In the genomic region with DNA sequence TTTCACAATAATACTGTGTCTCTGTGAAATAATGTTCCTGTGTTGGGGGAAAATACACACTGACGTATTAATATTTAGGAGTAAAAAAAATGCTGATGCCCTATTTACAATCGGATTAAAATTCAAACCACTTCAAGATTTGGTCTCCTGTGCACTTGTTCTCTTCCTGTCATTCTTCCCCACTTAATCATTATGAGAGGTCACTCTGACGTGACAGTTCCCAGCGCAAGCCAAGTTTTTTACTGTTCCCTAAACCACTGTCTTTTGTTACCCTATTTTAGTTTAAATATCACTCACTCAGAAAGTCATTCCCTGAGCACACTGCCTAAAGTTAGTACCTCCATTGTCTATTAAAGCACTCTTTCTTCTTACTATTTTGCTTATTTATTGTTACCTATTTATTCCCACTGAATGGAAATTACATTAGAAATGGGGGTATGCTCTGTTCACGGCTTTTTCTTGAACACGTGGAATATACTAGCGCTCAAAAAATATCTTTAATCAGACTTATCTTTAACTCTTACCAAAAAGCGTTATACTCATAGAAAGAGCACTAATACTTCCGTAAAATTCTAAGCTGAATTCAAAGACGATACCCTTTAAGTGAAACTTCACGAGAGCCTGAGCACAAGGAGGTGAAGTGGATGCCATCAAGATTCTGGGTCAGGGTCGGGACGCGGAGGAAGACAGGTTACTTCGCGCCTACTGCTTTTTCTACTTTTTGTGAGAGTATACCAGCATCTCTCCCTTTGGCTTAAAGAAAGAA, we compare ENCODE assay signal across 8 cellular contexts. TPM values are rescaled to one million over a fixed set of nuclear protein-coding genes. Genes with fewer than 3 reads are reported as not detected.
A peak's percentile ranks its signal among the peaks of the same experiment; 100 is the strongest.
DNase-seq lines count a peak whose midpoint lies in the region; ATAC-seq, FAIRE-seq and TF ChIP-seq lines count a peak whose summit lies in the region.

No MANE protein-coding gene starts in this region.

- H3K9me3 ChIP-seq in BLaER1, result no peaks in the 10 kb centered on the region
- H3K9me3 ChIP-seq in K562 (replicated peaks; ENCODE audit: control insufficient read depth, insufficient read depth, low read depth, low read length), result no peaks in the 10 kb centered on the region
- no peaks in the 10 kb centered on the region for H3K9me3 ChIP-seq in suprapubic skin

- in situ Hi-C loops in K562 (cut with MboI), result no loop called here

- H3K4me1 ChIP-seq in BLaER1 (peaks cover 40% of the 10 kb centered on the region), K562 (replicated peaks in 1 of 2; ENCODE audit: control insufficient read depth in 2 of 2, insufficient read depth in 2 of 2, low read length in 2 of 2) (peaks cover 0 to 11% of the 10 kb centered on the region in 2 experiments; a peak in 3 of 5 replicates), suprapubic skin (peaks cover 31% of the 10 kb centered on the region)

- H3K4me3 ChIP-seq in BLaER1 (peak overlapping the region; percentile 95), K562 (peak overlapping the region; percentile 66), suprapubic skin (peak overlapping the region; percentile 81)

- peaks cover 20% of the 10 kb centered on the region for H3K36me3 ChIP-seq in BLaER1
- peaks cover 21% of the 10 kb centered on the region for H3K36me3 ChIP-seq in K562 (ENCODE audit: control insufficient read depth, insufficient read depth, low read length)
- H3K36me3 ChIP-seq in suprapubic skin, result no peaks in the 10 kb centered on the region

- H3K9ac ChIP-seq in BLaER1 (peak overlapping the region; percentile 98), K562 (ENCODE audit: insufficient read depth in 1 of 2, low read depth in 2 of 2, low read length in 2 of 2) (peak overlapping the region; percentile 88 to 90)

- no peak for FAIRE-seq in K562 (lab: Jason Lieb, UNC)

- TF ChIP-seq POLR2A in K562 (conservative IDR thresholded peaks at IDR 0.05) (no peak), suprapubic skin (IDR thresholded peaks at IDR 0.05) (no peak)

- no peak for TF ChIP-seq RAD21 in K562 (CRISPR knock-in tag; conservative IDR thresholded peaks at IDR 0.05 in 1 of 2, IDR thresholded peaks at IDR 0.05 in 1 of 2)

- ATAC-seq in GM18873 (IDR thresholded peaks at IDR 0.05; ENCODE audit: low FRiP score, unreplicated experiment) (peak; percentile 34), HG03103 (IDR thresholded peaks at IDR 0.05; ENCODE audit: low read depth, unreplicated experiment) (peak; percentile 33), K562 (peak; percentile 47)

- DNase-seq in NCI-H748 (lab: John Stamatoyannopoulos, UW; ENCODE audit: unreplicated experiment), result peak; percentile 30
- DNase-seq in K562 (ENCODE audit: extremely low read depth in 1 of 4, low spot score in 3 of 4), result peak in 2 of 4 experiments; percentile 33 to 56
- DNase-seq in suprapubic skin (ENCODE audit: low spot score in 2 of 2), result no peak
- DNase-seq in activated CD4-positive, alpha-beta T cell treated with anti-CD3 and anti-CD28 coated beads, Interleukin-2, amount 50 U/mL, for 4 hours, result no peak

- intact Hi-C loops in K562 (cut with micrococcal nuclease), result loop anchor here (2.0 to 5.0 kb wide), 3 partner anchors 43 to 183 kb away; a partner anchor contains a TSS

- no peaks in the 10 kb centered on the region for H3K27me3 ChIP-seq in BLaER1
- H3K27me3 ChIP-seq in K562 (ENCODE audit: control insufficient read depth in 2 of 2, insufficient read depth in 2 of 2, low read length in 2 of 2), result no peaks in the 10 kb centered on the region
- no peaks in the 10 kb centered on the region for H3K27me3 ChIP-seq in layer of hippocampus (ENCODE audit: control insufficient read depth, insufficient read depth, low read length)
- no peaks in the 10 kb centered on the region for H3K27me3 ChIP-seq in suprapubic skin

- WGBS in K562 (ENCODE audit: insufficient coverage, low coverage, missing lambda C conversion rate), result 1% methylated on average over 16 of the region's 16 CpGs
- WGBS in suprapubic skin, result under 1% methylated on average over 16 of the region's 16 CpGs

- peak overlapping the region; percentile 73 for H2AFZ ChIP-seq in K562 (ENCODE audit: low read depth, low read length)

- peak overlapping the region; percentile 74 for H3K27ac ChIP-seq in BLaER1
- H3K27ac ChIP-seq in K562 (ENCODE audit: extremely low read depth, low read depth, low read length), result peak overlapping the region; percentile 93
- peak overlapping the region; percentile 71 for H3K27ac ChIP-seq in layer of hippocampus (ENCODE audit: low read depth, low read length)
- H3K27ac ChIP-seq in suprapubic skin, result peak overlapping the region; percentile 97

- no peak for TF ChIP-seq EP300 in K562 (IDR thresholded peaks at IDR 0.05; ENCODE audit: low read length)
- no peak for TF ChIP-seq EP300 in suprapubic skin (IDR thresholded peaks at IDR 0.05)

- H3K79me2 ChIP-seq in K562 (ENCODE audit: control insufficient read depth, insufficient read depth, low read length), result peaks cover 50% of the 10 kb centered on the region

- H4K20me1 ChIP-seq in BLaER1, result peaks cover 39% of the 10 kb centered on the region
- peaks cover 10% of the 10 kb centered on the region for H4K20me1 ChIP-seq in K562 (replicated peaks; ENCODE audit: control insufficient read depth, insufficient read depth, low read length)

- POLR2A ChIA-PET in K562 (lab: Yijun Ruan, JAX), result interaction anchor here (0.9 to 1.3 kb wide), 7 partner anchors 8 to 111 kb away, joined by 3 to 6 read pairs (median 4); a partner anchor contains a TSS

- TF ChIP-seq CTCF in K562 (IDR thresholded peaks at IDR 0.05 in 2 of 3, conservative IDR thresholded peaks at IDR 0.05 in 1 of 3; ENCODE audit: insufficient read depth in 2 of 3, low read depth in 1 of 3, low read length in 3 of 3) (no peak), suprapubic skin (IDR thresholded peaks at IDR 0.05) (no peak)

- BruUV-seq in K562 (replicated peaks; lab: Mats Ljungman, UMichigan), result TSS peak; percentile 92

- peak overlapping the region; percentile 80 for H3K4me2 ChIP-seq in BLaER1
- peak overlapping the region; percentile 76 for H3K4me2 ChIP-seq in K562 (ENCODE audit: insufficient read depth, low read length)

- H3K9me1 ChIP-seq in K562 (ENCODE audit: control insufficient read depth, insufficient read depth, low read length), result no peaks in the 10 kb centered on the region

- CTCF ChIA-PET in K562 (lab: Yijun Ruan, JAX; ENCODE audit: low intra/inter-chr PET ratio), result no interaction called here

RNA-seq across cellular contexts. Expression of a gene that starts 0.7 kb away (rescaled TPM):
- total RNA-seq in K562 (2011; cell fraction: chromatin; rRNA removed; ENCODE audit: low replicate concordance), result 68.2 and 140 TPM in 2 replicates
- 57.9 and 63.4 TPM in 2 replicates for total RNA-seq in K562 (2011; cell fraction: nucleolus; rRNA removed)
- 93.2 and 97.3 TPM in 2 replicates for total RNA-seq in K562 (2011; cell fraction: nucleoplasm; rRNA removed)
- total RNA-seq in K562 (2014; rRNA removed), result 119 and 142 TPM in 2 replicates
- 165 and 194 TPM in 2 replicates for total RNA-seq in K562 (2014; rRNA removed; fragmentation: Illumina TruSeq; extraction: Trizol)
- 124 and 129 TPM in 2 replicates for total RNA-seq in K562 (2015; rRNA removed; fragmentation: Illumina TruSeq; extraction: Trizol)
- total RNA-seq in K562 (2021), result 271 and 299 TPM in 2 replicates
- 384 and 470 TPM in 2 replicates for polyA plus RNA-seq in K562 (2011; rRNA removed)
- 284 and 371 TPM in 2 replicates for polyA plus RNA-seq in K562 (2011; cell fraction: cytosol; rRNA removed)
- 81.2 and 125 TPM in 2 replicates for polyA plus RNA-seq in K562 (2011; cell fraction: nucleus; rRNA removed)
- polyA plus RNA-seq in K562 (2012), result 144 and 328 TPM in 2 replicates
- polyA plus RNA-seq in K562 (2014; fragmentation: Illumina TruSeq; extraction: Trizol), result 303 and 319 TPM in 2 replicates
- polyA plus RNA-seq in K562 (2014; fragmentation: Nextera tagmentation; extraction: Ambion mirVana), result 100 to 1,000 TPM; 667 to 786 TPM
- 354 and 374 TPM in 2 replicates for polyA plus RNA-seq in K562 (2014; rRNA removed)
- 276 and 302 TPM in 2 replicates for polyA minus RNA-seq in K562 (2011; rRNA and poly(A)+ RNA removed)
- 63.3 and 85.5 TPM in 2 replicates for polyA minus RNA-seq in K562 (2011; cell fraction: cytosol; rRNA and poly(A)+ RNA removed)
- 34.9 and 63.1 TPM in 2 replicates for polyA minus RNA-seq in K562 (2011; cell fraction: nucleus; rRNA and poly(A)+ RNA removed)
- total RNA-seq in suprapubic skin, result 10 to 100 TPM; 78.4 to 92.2 (median 82.4) TPM

RNA-seq across cellular contexts. Expression of a gene that starts 44.0 kb away (rescaled TPM):
- 14.8 and 37.6 TPM in 2 replicates for total RNA-seq in K562 (2011; cell fraction: chromatin; rRNA removed; ENCODE audit: low replicate concordance)
- 12.3 and 13.6 TPM in 2 replicates for total RNA-seq in K562 (2011; cell fraction: nucleolus; rRNA removed)
- total RNA-seq in K562 (2011; cell fraction: nucleoplasm; rRNA removed), result 18.2 and 18.4 TPM in 2 replicates
- 20.5 and 22.0 TPM in 2 replicates for total RNA-seq in K562 (2014; rRNA removed)
- 34.1 and 45.6 TPM in 2 replicates for total RNA-seq in K562 (2014; rRNA removed; fragmentation: Illumina TruSeq; extraction: Trizol)
- 22.2 and 23.2 TPM in 2 replicates for total RNA-seq in K562 (2015; rRNA removed; fragmentation: Illumina TruSeq; extraction: Trizol)
- 25.9 and 27.4 TPM in 2 replicates for total RNA-seq in K562 (2021)
- 54.6 and 66.1 TPM in 2 replicates for polyA plus RNA-seq in K562 (2011; rRNA removed)
- 6.4 and 14.7 TPM in 2 replicates for polyA plus RNA-seq in K562 (2011; cell fraction: cytosol; rRNA removed)
- 8.7 and 17.0 TPM in 2 replicates for polyA plus RNA-seq in K562 (2011; cell fraction: nucleus; rRNA removed)
- polyA plus RNA-seq in K562 (2012), result 27.7 and 46.9 TPM in 2 replicates
- polyA plus RNA-seq in K562 (2014; fragmentation: Illumina TruSeq; extraction: Trizol), result 37.1 and 46.7 TPM in 2 replicates
- polyA plus RNA-seq in K562 (2014; fragmentation: Nextera tagmentation; extraction: Ambion mirVana), result 10 to 100 TPM; 28.6 to 38.1 TPM
- 40.7 and 42.5 TPM in 2 replicates for polyA plus RNA-seq in K562 (2014; rRNA removed)
- polyA minus RNA-seq in K562 (2011; rRNA and poly(A)+ RNA removed), result 18.8 and 24.8 TPM in 2 replicates
- polyA minus RNA-seq in K562 (2011; cell fraction: cytosol; rRNA and poly(A)+ RNA removed), result 14.9 and 22.2 TPM in 2 replicates
- polyA minus RNA-seq in K562 (2011; cell fraction: nucleus; rRNA and poly(A)+ RNA removed), result 9.4 and 14.4 TPM in 2 replicates
- 10 to 100 TPM; 39.3 to 66.9 (median 54.8) TPM for total RNA-seq in suprapubic skin

RNA-seq across cellular contexts. Expression of a gene that starts 54.4 kb away (rescaled TPM):
- total RNA-seq in K562 (2011; cell fraction: chromatin; rRNA removed; ENCODE audit: low replicate concordance), result 15.6 and 79.0 TPM in 2 replicates
- total RNA-seq in K562 (2011; cell fraction: nucleolus; rRNA removed), result 8.3 and 13.4 TPM in 2 replicates
- total RNA-seq in K562 (2011; cell fraction: nucleoplasm; rRNA removed), result 18.1 and 23.6 TPM in 2 replicates
- 6.5 and 6.9 TPM in 2 replicates for total RNA-seq in K562 (2014; rRNA removed)
- 9.5 and 11.9 TPM in 2 replicates for total RNA-seq in K562 (2014; rRNA removed; fragmentation: Illumina TruSeq; extraction: Trizol)
- 8.4 and 8.7 TPM in 2 replicates for total RNA-seq in K562 (2015; rRNA removed; fragmentation: Illumina TruSeq; extraction: Trizol)
- 8.4 and 11.5 TPM in 2 replicates for total RNA-seq in K562 (2021)
- polyA plus RNA-seq in K562 (2011; rRNA removed), result 7.3 and 9.0 TPM in 2 replicates
- polyA plus RNA-seq in K562 (2011; cell fraction: cytosol; rRNA removed), result 1.7 and 2.9 TPM in 2 replicates
- 8.6 and 15.2 TPM in 2 replicates for polyA plus RNA-seq in K562 (2011; cell fraction: nucleus; rRNA removed)
- 5.5 and 5.7 TPM in 2 replicates for polyA plus RNA-seq in K562 (2012)
- 7.4 and 9.4 TPM in 2 replicates for polyA plus RNA-seq in K562 (2014; fragmentation: Illumina TruSeq; extraction: Trizol)
- polyA plus RNA-seq in K562 (2014; fragmentation: Nextera tagmentation; extraction: Ambion mirVana), result 1 to 10 TPM; 2.4 to 2.8 TPM
- polyA plus RNA-seq in K562 (2014; rRNA removed), result 7.1 and 7.5 TPM in 2 replicates
- polyA minus RNA-seq in K562 (2011; rRNA and poly(A)+ RNA removed), result 37.9 and 46.4 TPM in 2 replicates
- polyA minus RNA-seq in K562 (2011; cell fraction: cytosol; rRNA and poly(A)+ RNA removed), result 4.4 and 5.8 TPM in 2 replicates
- polyA minus RNA-seq in K562 (2011; cell fraction: nucleus; rRNA and poly(A)+ RNA removed), result 16.8 and 36.8 TPM in 2 replicates
- 10 to 100 TPM; 11.0 to 42.2 (median 14.4) TPM for total RNA-seq in suprapubic skin
